ENCODE assay signal across 5 cellular contexts in genomic region chr17:21344801-21345200, GRCh38. TPM values are rescaled to one million over a fixed set of nuclear protein-coding genes. Genes with fewer than 3 reads are reported as not detected.
"Had no signal": no experiment of that assay in that cellular context is flagged by ENCODE, and none has a peak within 500 bp of the region (broad histone marks: within the 10 kb centered on the region; RNA-seq: fewer than 3 reads in every experiment).

No MANE protein-coding gene starts in this region.

RNA-seq across cellular contexts. Expression of gene KCNJ12, which starts 31.4 kb away (rescaled TPM):
- total RNA-seq: activated CD4-positive, alpha-beta memory T cell treated with anti-CD3 and anti-CD28 coated beads, Interleukin-2, amount 10 ng/mL, durations not matched to agents 7 days and 5 days; activated CD4-positive, alpha-beta T cell treated with anti-CD3 and anti-CD28 coated beads, Interleukin-2, amount 10 ng/mL, durations not matched to agents 7 days and 5 days; activated T-cell treated with anti-CD3 and anti-CD28 coated beads, Interleukin-2, amount 50 U/mL, for 72 hours; esophagus mucosa; T-helper 2 cell treated with Interferon-gamma antibody and Interleukin-4, amounts not matched to agents 100 ng/mL and 5 ng/mL, for 36 hours had no signal
